In the genomic region with DNA sequence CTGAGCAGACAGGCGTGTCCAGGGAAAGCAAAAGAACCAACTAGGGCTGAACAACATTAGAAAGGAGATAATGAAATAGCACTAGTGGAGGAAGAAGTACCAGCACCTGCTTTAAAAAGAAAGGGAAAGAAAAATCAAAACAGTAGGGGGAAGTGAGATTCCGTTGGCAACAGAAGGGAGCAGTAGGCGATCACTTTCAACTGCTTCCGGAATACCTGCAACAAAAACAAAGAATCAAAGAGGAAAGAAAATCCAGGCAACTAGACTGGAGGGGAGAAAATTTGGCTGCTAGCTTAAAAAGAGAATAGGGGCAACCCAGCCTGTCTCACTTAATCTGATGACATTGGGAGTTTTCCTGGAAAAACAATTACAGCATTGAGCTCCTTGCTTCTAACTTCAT, we compare ENCODE assay signal across 18 cellular contexts. TPM values are rescaled to one million over a fixed set of nuclear protein-coding genes. Genes with fewer than 3 reads are reported as not detected.
DNase-seq lines count a peak whose midpoint lies in the region; ATAC-seq and TF ChIP-seq lines count a peak whose summit lies in the region.
"Had no signal": no experiment of that assay in that cellular context is flagged by ENCODE, and none has a peak within 500 bp of the region (broad histone marks: within the 10 kb centered on the region; RNA-seq: fewer than 3 reads in every experiment).

No MANE protein-coding gene starts in this region.

- H3K9me3 Mint-ChIP-seq in endodermal cell (no peaks in the 10 kb centered on the region), Caco-2 (ENCODE audit: unreplicated experiment) (no peaks in the 10 kb centered on the region)
- H3K9me3 Mint-ChIP-seq: activated T-cell treated with anti-CD3 and anti-CD28 coated beads, Interleukin-2, amount 50 U/mL, for 24 hours; natural killer cell treated with Interleukin-12 subunit alpha and Interleukin-12 subunit beta and Interleukin-15 and Interleukin-18, amount 100 ng/mL, for 72 hours had no signal

- ATAC-seq in GM18520 (IDR thresholded peaks at IDR 0.05; ENCODE audit: unreplicated experiment), result no peak
- ATAC-seq: natural killer cell treated with Interleukin-12 subunit alpha and Interleukin-12 subunit beta and Interleukin-15 and Interleukin-18, amount 100 ng/mL, for 72 hours had no signal

- TF ChIP-seq CTCF in HEK293 (tag by site-specific recombination; IDR thresholded peaks at IDR 0.05) (no peak), endodermal cell (conservative IDR thresholded peaks at IDR 0.05) (peak; percentile 28), Caco-2 (IDR thresholded peaks at IDR 0.05; ENCODE audit: insufficient read depth in 1 of 2, low read depth in 1 of 2, low read length in 1 of 2, severe bottlenecking in 1 of 2, unreplicated experiment in 1 of 2) (no peak)

- no peak overlapping the region for H3K4me3 ChIP-seq in HEK293 (ENCODE audit: low read depth, low read length)
- peak overlapping the region; percentile 57 for H3K4me3 ChIP-seq in endodermal cell (ENCODE audit: low read length)
- H3K4me3 ChIP-seq in Caco-2 (ENCODE audit: low read depth, low read length), result no peak overlapping the region
- H3K4me3 ChIP-seq: testis had no signal

- H3K27me3 ChIP-seq in endodermal cell (ENCODE audit: control insufficient read depth, insufficient read depth, low read length, poor library complexity, severe bottlenecking) (peaks cover 43% of the 10 kb centered on the region), Caco-2 (replicated peaks; ENCODE audit: control insufficient read depth, insufficient read depth, low read length) (no peaks in the 10 kb centered on the region; the same call in 1 of the 2 replicates)
- H3K27me3 ChIP-seq: testis had no signal

- H3K36me3 ChIP-seq in HEK293 (ENCODE audit: control insufficient read depth in 2 of 2, insufficient read depth in 1 of 2, low read length in 2 of 2) (no peaks in the 10 kb centered on the region), endodermal cell (ENCODE audit: control insufficient read depth, insufficient read depth, low read length) (no peaks in the 10 kb centered on the region), Caco-2 (ENCODE audit: control insufficient read depth, insufficient read depth, low read length) (no peaks in the 10 kb centered on the region)

- intact Hi-C loops in Caco-2 (cut with micrococcal nuclease; ENCODE audit: unreplicated experiment), result no loop called here

- H3K4me3 Mint-ChIP-seq in endodermal cell (no peak overlapping the region), Caco-2 (ENCODE audit: unreplicated experiment) (no peak overlapping the region)
- H3K4me3 Mint-ChIP-seq: activated T-cell treated with anti-CD3 and anti-CD28 coated beads, Interleukin-2, amount 50 U/mL, for 24 hours; natural killer cell treated with Interleukin-12 subunit alpha and Interleukin-12 subunit beta and Interleukin-15 and Interleukin-18, amount 100 ng/mL, for 72 hours had no signal

- peaks cover 20% of the 10 kb centered on the region for H3K4me1 ChIP-seq in HEK293 (ENCODE audit: control insufficient read depth, insufficient read depth, low read length)
- peaks cover 18% of the 10 kb centered on the region for H3K4me1 ChIP-seq in endodermal cell (ENCODE audit: control insufficient read depth, insufficient read depth, low read length)
- H3K4me1 ChIP-seq in Caco-2, result peaks cover 8% of the 10 kb centered on the region; the same call in 1 of the 2 replicates

- peaks cover 55% of the 10 kb centered on the region for H3K4me1 Mint-ChIP-seq in endodermal cell
- H3K4me1 Mint-ChIP-seq in Caco-2 (ENCODE audit: low read depth, unreplicated experiment), result no peaks in the 10 kb centered on the region

- H3K27ac Mint-ChIP-seq in endodermal cell (peak overlapping the region; percentile 4), Caco-2 (ENCODE audit: unreplicated experiment) (no peak overlapping the region)
- H3K27ac Mint-ChIP-seq: activated T-cell treated with anti-CD3 and anti-CD28 coated beads, Interleukin-2, amount 50 U/mL, for 24 hours; natural killer cell treated with Interleukin-12 subunit alpha and Interleukin-12 subunit beta and Interleukin-15 and Interleukin-18, amount 100 ng/mL, for 72 hours had no signal

- no TSS peak for BruUV-seq in Caco-2 (replicated peaks; lab: Mats Ljungman, UMichigan)

- CTCF ChIA-PET in HEK293 (lab: Yijun Ruan, JAX) (interaction anchor here (0.6 to 2.5 kb wide), 5 partner anchors 8 to 489 kb away, joined by 4 to 11 read pairs (median 5); no protein-coding TSS in a partner anchor), Caco-2 (lab: Charles Lee) (interaction anchor here (2.2 kb wide), 1 partner anchor 134 kb away, joined by 9 read pairs; no protein-coding TSS in a partner anchor)

- H3K27ac ChIP-seq in HEK293 (ENCODE audit: extremely low read depth, low read depth, low read length) (no peak overlapping the region; the same call in 1 of the 2 replicates), endodermal cell (ENCODE audit: low read depth, low read length) (peak overlapping the region; percentile 4)
- H3K27ac ChIP-seq: 22Rv1, testis had no signal

- H3K9ac ChIP-seq in endodermal cell (ENCODE audit: extremely low read depth, low read length, poor library complexity, severe bottlenecking), result peak overlapping the region; percentile 62

- WGBS in endodermal cell (ENCODE audit: insufficient coverage in 1 of 2, insufficient read length in 1 of 2), 2 experiments, result 22 to 26% methylated on average over 4 of the region's 4 CpGs

- H3K9me3 ChIP-seq in HEK293 (ENCODE audit: control insufficient read depth, insufficient read depth, low read depth, low read length) (no peaks in the 10 kb centered on the region), endodermal cell (ENCODE audit: control insufficient read depth, low read length) (no peaks in the 10 kb centered on the region), Caco-2 (no peaks in the 10 kb centered on the region)
- H3K9me3 ChIP-seq: testis had no signal

- POLR2A ChIA-PET in HEK293 (lab: Yijun Ruan, JAX) (interaction anchor here (0.6 to 1.0 kb wide), 2 partner anchors 208 to 323 kb away, joined by 3 to 4 read pairs; a partner anchor contains a TSS), Caco-2 (lab: Charles Lee) (no interaction called here)

- H3K36me3 Mint-ChIP-seq in endodermal cell (ENCODE audit: low read depth) (no peaks in the 10 kb centered on the region), Caco-2 (ENCODE audit: insufficient read depth, unreplicated experiment) (peaks cover 4% of the 10 kb centered on the region)
- H3K36me3 Mint-ChIP-seq: natural killer cell treated with Interleukin-12 subunit alpha and Interleukin-12 subunit beta and Interleukin-15 and Interleukin-18, amount 100 ng/mL, for 72 hours had no signal

- H3K27me3 Mint-ChIP-seq in endodermal cell (ENCODE audit: insufficient read depth) (peaks cover 41% of the 10 kb centered on the region), Caco-2 (ENCODE audit: insufficient read depth, unreplicated experiment) (peaks cover 33% of the 10 kb centered on the region)

- DNase-seq in DMS 273 (lab: John Stamatoyannopoulos, UW; ENCODE audit: unreplicated experiment) (peak; percentile 77), DMS 273 treated with DMSO at 0.1 percent for 48 hours (lab: John Stamatoyannopoulos, UW) (no peak), endodermal cell (no peak), retina (peak; percentile 66), Caco-2 (no peak), inferior parietal cortex (ENCODE audit: extremely low spot score) (no peak)
- DNase-seq: activated T-cell treated with anti-CD3 and anti-CD28 coated beads, Interleukin-2, amount 50 U/mL, for 24 hours; COR-L47; effector CD8-positive, alpha-beta T cell; foreskin melanocyte; KG1; NCI-H187; small intestine; testis had no signal

TF ChIP-seq in HEK293, 187 proteins besides CTCF, POLR2A, EP300 and RAD21 (continues in another document):
- no peak for TF ChIP-seq ZNF561 (tag by site-specific recombination; IDR thresholded peaks at IDR 0.05; ENCODE audit: borderline replicate concordance)
- TF ChIP-seq KLF8 (tag by site-specific recombination; IDR thresholded peaks at IDR 0.05), result no peak
- no peak for TF ChIP-seq ZNF404 (tag by site-specific recombination; IDR thresholded peaks at IDR 0.05)
- 0 out of 2 replicates have a peak, but pooled peaks have one; percentile 19 for TF ChIP-seq ZNF335 (tag by site-specific recombination; conservative IDR thresholded peaks at IDR 0.05)
- TF ChIP-seq, protein P1, sequence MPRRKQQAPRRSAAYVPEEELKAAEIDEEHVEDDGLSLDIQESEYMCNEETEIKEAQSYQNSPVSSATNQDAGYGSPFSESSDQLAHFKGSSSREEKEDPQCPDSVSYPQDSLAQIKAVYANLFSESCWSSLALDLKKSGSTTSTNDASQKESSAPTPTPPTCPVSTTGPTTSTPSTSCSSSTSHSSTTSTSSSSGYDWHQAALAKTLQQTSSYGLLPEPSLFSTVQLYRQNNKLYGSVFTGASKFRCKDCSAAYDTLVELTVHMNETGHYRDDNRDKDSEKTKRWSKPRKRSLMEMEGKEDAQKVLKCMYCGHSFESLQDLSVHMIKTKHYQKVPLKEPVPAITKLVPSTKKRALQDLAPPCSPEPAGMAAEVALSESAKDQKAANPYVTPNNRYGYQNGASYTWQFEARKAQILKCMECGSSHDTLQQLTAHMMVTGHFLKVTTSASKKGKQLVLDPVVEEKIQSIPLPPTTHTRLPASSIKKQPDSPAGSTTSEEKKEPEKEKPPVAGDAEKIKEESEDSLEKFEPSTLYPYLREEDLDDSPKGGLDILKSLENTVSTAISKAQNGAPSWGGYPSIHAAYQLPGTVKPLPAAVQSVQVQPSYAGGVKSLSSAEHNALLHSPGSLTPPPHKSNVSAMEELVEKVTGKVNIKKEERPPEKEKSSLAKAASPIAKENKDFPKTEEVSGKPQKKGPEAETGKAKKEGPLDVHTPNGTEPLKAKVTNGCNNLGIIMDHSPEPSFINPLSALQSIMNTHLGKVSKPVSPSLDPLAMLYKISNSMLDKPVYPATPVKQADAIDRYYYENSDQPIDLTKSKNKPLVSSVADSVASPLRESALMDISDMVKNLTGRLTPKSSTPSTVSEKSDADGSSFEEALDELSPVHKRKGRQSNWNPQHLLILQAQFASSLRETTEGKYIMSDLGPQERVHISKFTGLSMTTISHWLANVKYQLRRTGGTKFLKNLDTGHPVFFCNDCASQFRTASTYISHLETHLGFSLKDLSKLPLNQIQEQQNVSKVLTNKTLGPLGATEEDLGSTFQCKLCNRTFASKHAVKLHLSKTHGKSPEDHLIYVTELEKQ (tag by site-specific recombination; IDR thresholded peaks at IDR 0.05; ENCODE audit: borderline replicate concordance), result no peak
- TF ChIP-seq ZNF701 (tag by site-specific recombination; IDR thresholded peaks at IDR 0.05), result no peak
- no peak for TF ChIP-seq ZNF777 (tag by site-specific recombination; IDR thresholded peaks at IDR 0.05; ENCODE audit: borderline replicate concordance)

RNA-seq across cellular contexts. Expression of a gene that starts 2.7 kb away (rescaled TPM):
- total RNA-seq in endodermal cell (1 to 10 TPM in 1 of 2 donors, under 1 TPM in 1; 0.42 to 4.2 TPM), Caco-2 (2022) (0.23 and 0.74 TPM in 2 replicates)
- polyA plus RNA-seq in endodermal cell (2013, experiment 1 of 2), result 44.5 TPM
- polyA plus RNA-seq in endodermal cell (2013, experiment 2 of 2), result 43.8 TPM
- total RNA-seq: natural killer cell treated with Interleukin-12 subunit alpha and Interleukin-12 subunit beta and Interleukin-15 and Interleukin-18, amount 100 ng/mL, for 72 hours had no signal

Comparison
In these comparisons a context has a peak if more than half of its experiments do, and no peak if none do; other contexts are left out.
1. DNase-seq: peak in DMS 273 (single experiment) and retina (single experiment); none in DMS 273 treated with DMSO at 0.1 percent for 48 hours (single experiment), endodermal cell (single experiment), Caco-2 (0 of 2) and inferior parietal cortex (single experiment).